8 cellular contexts compared by ENCODE assay signal in genomic region chr6:56849876-56850275, GRCh38.
DNase-seq lines count a peak whose midpoint lies in the region; ATAC-seq and TF ChIP-seq lines count a peak whose summit lies in the region.

No MANE protein-coding gene starts in this region.

- H3K36me3 Mint-ChIP-seq in osteocyte (ENCODE audit: unreplicated experiment), result peaks cover 6% of the 10 kb centered on the region

- peaks cover 40% of the 10 kb centered on the region for H3K4me1 Mint-ChIP-seq in osteocyte (ENCODE audit: unreplicated experiment)

- H3K27me3 Mint-ChIP-seq in osteocyte (ENCODE audit: unreplicated experiment), result no peaks in the 10 kb centered on the region

- H3K9me3 ChIP-seq in NT2/D1 (ENCODE audit: insufficient read depth, low read length), result no peaks in the 10 kb centered on the region

- H3K4me1 ChIP-seq in NT2/D1 (ENCODE audit: insufficient read depth, insufficient read length), result no peaks in the 10 kb centered on the region

- H3K27me3 ChIP-seq in NT2/D1 (ENCODE audit: insufficient read depth, insufficient read length), result no peaks in the 10 kb centered on the region

- H3K4me3 Mint-ChIP-seq in osteocyte (ENCODE audit: unreplicated experiment), result peak overlapping the region; percentile 86

- H3K9me3 Mint-ChIP-seq in osteocyte (ENCODE audit: unreplicated experiment), result no peaks in the 10 kb centered on the region

- peak; percentile 87 for DNase-seq in EH (ENCODE audit: low read depth)
- DNase-seq in NT2/D1 (ENCODE audit: low read depth, low spot score), result peak; percentile 16
- DNase-seq in epithelial cell of esophagus (ENCODE audit: low read depth), result peak; percentile 28
- no peak for DNase-seq in osteocyte (ENCODE audit: extremely low spot score, unreplicated experiment)
- DNase-seq in NCI-H2029 treated with DMSO at 0.1 percent for 48 hours (lab: John Stamatoyannopoulos, UW), result no peak
- no peak for DNase-seq in activated naive CD4-positive, alpha-beta T cell treated with anti-CD3 and anti-CD28 coated beads, Interleukin-2, amount 50 U/mL, for 16 hours
- DNase-seq in left ventricle myocardium superior, result no peak
- DNase-seq in inferior parietal cortex (ENCODE audit: extremely low spot score), result no peak

- TF ChIP-seq CTCF in epithelial cell of esophagus (IDR thresholded peaks at IDR 0.05; ENCODE audit: insufficient read depth, low read depth, low read length, missing control alignments) (no peak), osteocyte (IDR thresholded peaks at IDR 0.05) (no peak)

- H3K9ac ChIP-seq in NT2/D1 (ENCODE audit: insufficient read length, low read depth), result no peak overlapping the region

- peak overlapping the region; percentile 92 for H3K27ac Mint-ChIP-seq in osteocyte (ENCODE audit: unreplicated experiment)

- H3K36me3 ChIP-seq in NT2/D1 (ENCODE audit: insufficient read depth, insufficient read length, low read length), result no peaks in the 10 kb centered on the region

- intact Hi-C loops in left ventricle myocardium superior (cut with micrococcal nuclease), result loop anchor here (5.0 to 10.0 kb wide), 3 partner anchors 85 to 208 kb away; partner anchors contain the start of gene DST

- H3K4me3 ChIP-seq in NT2/D1 (ENCODE audit: insufficient read length, low read depth) (no peak overlapping the region), epithelial cell of esophagus (ENCODE audit: low read length) (no peak overlapping the region)

- no peak for ATAC-seq in left ventricle myocardium superior

Comparison
In these comparisons a context has a peak if more than half of its experiments do, and no peak if none do; other contexts are left out.
1. DNase-seq: peak in EH (single experiment), NT2/D1 (single experiment) and epithelial cell of esophagus (single experiment); none in osteocyte (single experiment), NCI-H2029 treated with DMSO at 0.1 percent for 48 hours (single experiment), activated naive CD4-positive, alpha-beta T cell treated with anti-CD3 and anti-CD28 coated beads, Interleukin-2, amount 50 U/mL, for 16 hours (single experiment), left ventricle myocardium superior (single experiment) and inferior parietal cortex (single experiment).